In the genomic region with DNA sequence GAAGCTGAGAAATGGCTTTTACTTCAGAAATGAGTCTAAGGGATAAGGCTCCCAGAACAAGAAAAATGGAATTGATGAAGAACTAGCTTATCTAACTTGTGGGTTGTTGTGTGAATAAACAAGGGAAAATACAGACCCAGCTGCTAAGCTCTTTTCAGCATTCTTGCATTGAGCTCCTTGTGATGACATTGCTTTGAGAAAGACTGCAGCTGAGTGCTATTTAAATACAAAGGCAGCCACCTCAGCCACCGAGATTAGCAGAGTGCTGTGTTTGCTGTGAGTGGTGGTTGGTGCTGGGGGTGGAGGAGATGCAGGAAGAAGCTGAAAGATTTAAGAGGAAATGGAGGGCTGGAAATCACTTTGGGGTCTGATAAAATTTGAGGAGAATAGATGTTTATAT, we compare ENCODE assay signal across 2 cellular contexts.
TF ChIP-seq lines count a peak whose summit lies in the region.

No MANE protein-coding gene starts in this region.

TF ChIP-seq in neural cell, 6 proteins besides CTCF, POLR2A, EP300 and RAD21:
- TF ChIP-seq, protein P1, sequence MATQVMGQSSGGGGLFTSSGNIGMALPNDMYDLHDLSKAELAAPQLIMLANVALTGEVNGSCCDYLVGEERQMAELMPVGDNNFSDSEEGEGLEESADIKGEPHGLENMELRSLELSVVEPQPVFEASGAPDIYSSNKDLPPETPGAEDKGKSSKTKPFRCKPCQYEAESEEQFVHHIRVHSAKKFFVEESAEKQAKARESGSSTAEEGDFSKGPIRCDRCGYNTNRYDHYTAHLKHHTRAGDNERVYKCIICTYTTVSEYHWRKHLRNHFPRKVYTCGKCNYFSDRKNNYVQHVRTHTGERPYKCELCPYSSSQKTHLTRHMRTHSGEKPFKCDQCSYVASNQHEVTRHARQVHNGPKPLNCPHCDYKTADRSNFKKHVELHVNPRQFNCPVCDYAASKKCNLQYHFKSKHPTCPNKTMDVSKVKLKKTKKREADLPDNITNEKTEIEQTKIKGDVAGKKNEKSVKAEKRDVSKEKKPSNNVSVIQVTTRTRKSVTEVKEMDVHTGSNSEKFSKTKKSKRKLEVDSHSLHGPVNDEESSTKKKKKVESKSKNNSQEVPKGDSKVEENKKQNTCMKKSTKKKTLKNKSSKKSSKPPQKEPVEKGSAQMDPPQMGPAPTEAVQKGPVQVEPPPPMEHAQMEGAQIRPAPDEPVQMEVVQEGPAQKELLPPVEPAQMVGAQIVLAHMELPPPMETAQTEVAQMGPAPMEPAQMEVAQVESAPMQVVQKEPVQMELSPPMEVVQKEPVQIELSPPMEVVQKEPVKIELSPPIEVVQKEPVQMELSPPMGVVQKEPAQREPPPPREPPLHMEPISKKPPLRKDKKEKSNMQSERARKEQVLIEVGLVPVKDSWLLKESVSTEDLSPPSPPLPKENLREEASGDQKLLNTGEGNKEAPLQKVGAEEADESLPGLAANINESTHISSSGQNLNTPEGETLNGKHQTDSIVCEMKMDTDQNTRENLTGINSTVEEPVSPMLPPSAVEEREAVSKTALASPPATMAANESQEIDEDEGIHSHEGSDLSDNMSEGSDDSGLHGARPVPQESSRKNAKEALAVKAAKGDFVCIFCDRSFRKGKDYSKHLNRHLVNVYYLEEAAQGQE (IDR thresholded peaks at IDR 0.05; ENCODE audit: borderline replicate concordance), result no peak
- TF ChIP-seq POLR2AphosphoS5 (IDR thresholded peaks at IDR 0.05) (peak; percentile 13), SMC3 (conservative IDR thresholded peaks at IDR 0.05; ENCODE audit: poor library complexity) (peak; percentile 32)

TF ChIP-seq in SK-N-SH treated with all-trans-retinoic acid at 6 μM for 48 hours, 23 proteins besides CTCF, POLR2A, EP300 and RAD21 (continued from another document):
- TF ChIP-seq ZNF565 (CRISPR knock-in tag; conservative IDR thresholded peaks at IDR 0.05; ENCODE audit: low read depth), result no peak
- no peak for TF ChIP-seq ESRRG (CRISPR knock-in tag; IDR thresholded peaks at IDR 0.05)
- TF ChIP-seq, protein P2, sequence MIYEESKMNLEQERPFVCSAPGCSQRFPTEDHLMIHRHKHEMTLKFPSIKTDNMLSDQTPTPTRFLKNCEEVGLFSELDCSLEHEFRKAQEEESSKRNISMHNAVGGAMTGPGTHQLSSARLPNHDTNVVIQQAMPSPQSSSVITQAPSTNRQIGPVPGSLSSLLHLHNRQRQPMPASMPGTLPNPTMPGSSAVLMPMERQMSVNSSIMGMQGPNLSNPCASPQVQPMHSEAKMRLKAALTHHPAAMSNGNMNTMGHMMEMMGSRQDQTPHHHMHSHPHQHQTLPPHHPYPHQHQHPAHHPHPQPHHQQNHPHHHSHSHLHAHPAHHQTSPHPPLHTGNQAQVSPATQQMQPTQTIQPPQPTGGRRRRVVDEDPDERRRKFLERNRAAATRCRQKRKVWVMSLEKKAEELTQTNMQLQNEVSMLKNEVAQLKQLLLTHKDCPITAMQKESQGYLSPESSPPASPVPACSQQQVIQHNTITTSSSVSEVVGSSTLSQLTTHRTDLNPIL (CRISPR knock-in tag; IDR thresholded peaks at IDR 0.05; ENCODE audit: low read depth), result no peak
- TF ChIP-seq TCF4 (CRISPR knock-in tag; IDR thresholded peaks at IDR 0.05; ENCODE audit: borderline replicate concordance), result no peak
- no peak for TF ChIP-seq OSR1 (CRISPR knock-in tag; IDR thresholded peaks at IDR 0.05)
- no peak for TF ChIP-seq ZFP30 (CRISPR knock-in tag; IDR thresholded peaks at IDR 0.05)
